38 cellular contexts compared by ENCODE assay signal in genomic region chr12:92947589-92948215, GRCh38.
"Had no signal": no experiment of that assay in that cellular context is flagged by ENCODE, and none has a peak within 500 bp of the region (broad histone marks: within the 10 kb centered on the region; RNA-seq: fewer than 3 reads in every experiment).

No MANE protein-coding gene starts in this region.

- H3K4me1 Mint-ChIP-seq: activated CD4-positive, alpha-beta memory T cell treated with anti-CD3 and anti-CD28 coated beads, Interleukin-2, amount 10 ng/mL, durations not matched to agents 7 days and 5 days; activated CD4-positive, alpha-beta T cell treated with anti-CD3 and anti-CD28 coated beads for 36 hours; activated CD4-positive, alpha-beta T cell treated with anti-CD3 and anti-CD28 coated beads, Interleukin-2, amount 10 ng/mL, durations not matched to agents 7 days and 5 days; activated CD8-positive, alpha-beta memory T cell treated with anti-CD3 and anti-CD28 coated beads, Interleukin-2, amount 10 ng/mL, durations not matched to agents 7 days and 5 days; activated naive CD4-positive, alpha-beta T cell treated with anti-CD3 and anti-CD28 coated beads, Interleukin-2, amount 10 ng/mL, durations not matched to agents 7 days and 5 days; activated naive CD4-positive, alpha-beta T cell treated with anti-CD3 and anti-CD28 coated beads, Interleukin-2, amount 50 U/mL, for 24 hours; activated naive CD8-positive, alpha-beta T cell treated with anti-CD3 and anti-CD28 coated beads, Interleukin-2, amount 50 U/mL, for 24 hours; central memory CD8-positive, alpha-beta T cell had no signal

- H3K27me3 ChIP-seq: ascending aorta, cardiac muscle cell, colonic mucosa had no signal

- H3K9me3 ChIP-seq: ascending aorta, colonic mucosa had no signal

- DNase-seq: activated CD4-positive, alpha-beta memory T cell treated with anti-CD3 and anti-CD28 coated beads, Interleukin-2, amount 10 ng/mL, durations not matched to agents 7 days and 5 days; activated CD4-positive, alpha-beta T cell treated with anti-CD3 and anti-CD28 coated beads for 1 hour; activated CD4-positive, alpha-beta T cell treated with anti-CD3 and anti-CD28 coated beads for 36 hours; activated CD4-positive, alpha-beta T cell treated with anti-CD3 and anti-CD28 coated beads for 48 hours; activated CD4-positive, alpha-beta T cell treated with anti-CD3 and anti-CD28 coated beads, Interleukin-2, amount 10 ng/mL, durations not matched to agents 7 days and 5 days; activated CD4-positive, alpha-beta T cell treated with anti-CD3 and anti-CD28 coated beads, Interleukin-2, amount 50 U/mL, for 48 hours; activated CD4-positive, CD25-positive, alpha-beta regulatory T cell; activated CD8-positive, alpha-beta memory T cell treated with anti-CD3 and anti-CD28 coated beads for 24 hours; activated CD8-positive, alpha-beta memory T cell treated with anti-CD3 and anti-CD28 coated beads, Interleukin-2, amount 10 ng/mL, durations not matched to agents 7 days and 5 days; activated CD8-positive, alpha-beta memory T cell treated with anti-CD3 and anti-CD28 coated beads, Interleukin-2, amount 50 U/mL, for 48 hours; activated CD8-positive, alpha-beta T cell treated with anti-CD3 and anti-CD28 coated beads, Interleukin-2, amount 10 ng/mL, durations not matched to agents 7 days and 5 days; activated effector memory CD4-positive, alpha-beta T cell treated with Interleukin-2 at 50 U/mL for 16 hours; activated gamma-delta T cell; activated naive CD4-positive, alpha-beta T cell treated with anti-CD3 and anti-CD28 coated beads, Interleukin-2, amount 10 ng/mL, durations not matched to agents 7 days and 5 days; activated naive CD4-positive, alpha-beta T cell treated with Interleukin-2 at 50 U/mL for 16 hours; activated naive CD8-positive, alpha-beta T cell treated with anti-CD3 and anti-CD28 coated beads, Interleukin-2, amount 10 ng/mL, durations not matched to agents 7 days and 5 days; activated naive CD8-positive, alpha-beta T cell treated with anti-CD3 and anti-CD28 coated beads, Interleukin-2, amount 50 U/mL, for 24 hours; activated T-cell treated with anti-CD3 and anti-CD28 coated beads, Interleukin-2, amount 50 U/mL, for 24 hours; activated T-cell treated with anti-CD3 and anti-CD28 coated beads, Interleukin-2, amount 50 U/mL, for 48 hours; amygdala; anterior cingulate cortex; caudate nucleus; cerebellar nuclear complex; colonic mucosa; T-helper 2 cell; T-helper 9 cell had no signal

- H3K4me3 ChIP-seq: ascending aorta, cardiac muscle cell, colonic mucosa had no signal

- H3K4me3 Mint-ChIP-seq: activated CD4-positive, alpha-beta memory T cell treated with anti-CD3 and anti-CD28 coated beads, Interleukin-2, amount 10 ng/mL, durations not matched to agents 7 days and 5 days; activated CD4-positive, alpha-beta T cell treated with anti-CD3 and anti-CD28 coated beads for 36 hours; activated CD4-positive, alpha-beta T cell treated with anti-CD3 and anti-CD28 coated beads, Interleukin-2, amount 10 ng/mL, durations not matched to agents 7 days and 5 days; activated CD8-positive, alpha-beta memory T cell treated with anti-CD3 and anti-CD28 coated beads, Interleukin-2, amount 10 ng/mL, durations not matched to agents 7 days and 5 days; activated CD8-positive, alpha-beta T cell treated with anti-CD3 and anti-CD28 coated beads, Interleukin-2, amount 10 ng/mL, durations not matched to agents 7 days and 5 days; activated naive CD4-positive, alpha-beta T cell treated with anti-CD3 and anti-CD28 coated beads, Interleukin-2, amount 10 ng/mL, durations not matched to agents 7 days and 5 days; activated naive CD4-positive, alpha-beta T cell treated with anti-CD3 and anti-CD28 coated beads, Interleukin-2, amount 50 U/mL, for 24 hours; activated naive CD8-positive, alpha-beta T cell; activated naive CD8-positive, alpha-beta T cell treated with anti-CD3 and anti-CD28 coated beads, Interleukin-2, amount 10 ng/mL, durations not matched to agents 7 days and 5 days; activated naive CD8-positive, alpha-beta T cell treated with anti-CD3 and anti-CD28 coated beads, Interleukin-2, amount 50 U/mL, for 24 hours; activated T-cell treated with anti-CD3 and anti-CD28 coated beads, Interleukin-2, amount 50 U/mL, for 24 hours; brain; central memory CD8-positive, alpha-beta T cell; T-helper 2 cell treated with Interferon-gamma antibody and Interleukin-4, amounts not matched to agents 5 μg/mL and 100 μg/mL, for 36 hours had no signal

- H3K36me3 Mint-ChIP-seq: activated CD8-positive, alpha-beta memory T cell treated with anti-CD3 and anti-CD28 coated beads, Interleukin-2, amount 10 ng/mL, durations not matched to agents 7 days and 5 days; activated naive CD4-positive, alpha-beta T cell treated with anti-CD3 and anti-CD28 coated beads, Interleukin-2, amount 10 ng/mL, durations not matched to agents 7 days and 5 days; activated naive CD4-positive, alpha-beta T cell treated with anti-CD3 and anti-CD28 coated beads, Interleukin-2, amount 50 U/mL, for 24 hours; activated naive CD8-positive, alpha-beta T cell treated with anti-CD3 and anti-CD28 coated beads, Interleukin-2, amount 10 ng/mL, durations not matched to agents 7 days and 5 days; brain had no signal

- H3K27me3 Mint-ChIP-seq: activated CD4-positive, alpha-beta T cell treated with anti-CD3 and anti-CD28 coated beads for 36 hours; activated CD4-positive, alpha-beta T cell treated with anti-CD3 and anti-CD28 coated beads, Interleukin-2, amount 10 ng/mL, durations not matched to agents 7 days and 5 days; activated CD8-positive, alpha-beta memory T cell treated with anti-CD3 and anti-CD28 coated beads, Interleukin-2, amount 10 ng/mL, durations not matched to agents 7 days and 5 days; activated naive CD4-positive, alpha-beta T cell treated with anti-CD3 and anti-CD28 coated beads, Interleukin-2, amount 50 U/mL, for 24 hours; activated naive CD8-positive, alpha-beta T cell treated with anti-CD3 and anti-CD28 coated beads, Interleukin-2, amount 50 U/mL, for 24 hours; activated T-cell treated with anti-CD3 and anti-CD28 coated beads, Interleukin-2, amount 50 U/mL, for 24 hours had no signal

- H3K27ac ChIP-seq: ascending aorta, cardiac muscle cell, colonic mucosa, VCaP had no signal

- H3K36me3 ChIP-seq: ascending aorta, cardiac muscle cell, colonic mucosa had no signal

- FAIRE-seq: bronchial epithelial cell, TTC549 had no signal

- H3K27ac Mint-ChIP-seq: activated CD4-positive, alpha-beta memory T cell treated with anti-CD3 and anti-CD28 coated beads, Interleukin-2, amount 10 ng/mL, durations not matched to agents 7 days and 5 days; activated CD4-positive, alpha-beta T cell treated with anti-CD3 and anti-CD28 coated beads for 36 hours; activated CD4-positive, alpha-beta T cell treated with anti-CD3 and anti-CD28 coated beads, Interleukin-2, amount 10 ng/mL, durations not matched to agents 7 days and 5 days; activated CD8-positive, alpha-beta memory T cell treated with anti-CD3 and anti-CD28 coated beads, Interleukin-2, amount 10 ng/mL, durations not matched to agents 7 days and 5 days; activated CD8-positive, alpha-beta T cell treated with anti-CD3 and anti-CD28 coated beads, Interleukin-2, amount 10 ng/mL, durations not matched to agents 7 days and 5 days; activated naive CD4-positive, alpha-beta T cell treated with anti-CD3 and anti-CD28 coated beads, Interleukin-2, amount 10 ng/mL, durations not matched to agents 7 days and 5 days; activated naive CD4-positive, alpha-beta T cell treated with anti-CD3 and anti-CD28 coated beads, Interleukin-2, amount 50 U/mL, for 24 hours; activated naive CD8-positive, alpha-beta T cell; activated naive CD8-positive, alpha-beta T cell treated with anti-CD3 and anti-CD28 coated beads, Interleukin-2, amount 10 ng/mL, durations not matched to agents 7 days and 5 days; activated naive CD8-positive, alpha-beta T cell treated with anti-CD3 and anti-CD28 coated beads, Interleukin-2, amount 50 U/mL, for 24 hours; activated T-cell treated with anti-CD3 and anti-CD28 coated beads, Interleukin-2, amount 50 U/mL, for 24 hours; activated T-helper 2 cell treated with anti-CD3 and anti-CD28 coated beads, Interferon-gamma antibody, Interleukin-2, Interleukin-4, amounts not matched to agents 10 μg/mL and 5 μg/mL and 100 μg/mL, durations not matched to agents 14 hours and 24 hours and 36 hours; brain; T-helper 2 cell treated with Interferon-gamma antibody and Interleukin-4, amounts not matched to agents 5 μg/mL and 100 μg/mL, for 36 hours had no signal

- H3K4me1 ChIP-seq: ascending aorta, colonic mucosa had no signal

- ATAC-seq: activated CD4-positive, alpha-beta T cell treated with anti-CD3 and anti-CD28 coated beads for 36 hours; activated CD4-positive, CD25-positive, alpha-beta regulatory T cell treated with anti-CD3 and anti-CD28 coated beads, Interleukin-2, amount 50 U/mL, for 24 hours; activated CD8-positive, alpha-beta memory T cell treated with anti-CD3 and anti-CD28 coated beads, Interleukin-2, amount 10 ng/mL, durations not matched to agents 7 days and 5 days; activated CD8-positive, alpha-beta T cell treated with anti-CD3 and anti-CD28 coated beads, Interleukin-2, amount 10 ng/mL, durations not matched to agents 7 days and 5 days; activated naive CD8-positive, alpha-beta T cell treated with anti-CD3 and anti-CD28 coated beads, Interleukin-2, amount 50 U/mL, for 24 hours had no signal
